In genomic region chr3:179929091-179929529, GRCh38 we compare ENCODE assay signal across 8 cellular contexts.
DNase-seq lines count a peak whose midpoint lies in the region; ATAC-seq and TF ChIP-seq lines count a peak whose summit lies in the region.

No MANE protein-coding gene starts in this region.

- no peak overlapping the region for H3K4me3 ChIP-seq in AG04449 (ENCODE audit: low read depth, low read length)

- peaks cover 14% of the 10 kb centered on the region for H3K27me3 Mint-ChIP-seq in activated CD8-positive, alpha-beta T cell treated with anti-CD3 and anti-CD28 coated beads, Interleukin-2, amount 10 ng/mL, durations not matched to agents 7 days and 5 days (ENCODE audit: low read depth)

- ATAC-seq in HG03378 (IDR thresholded peaks at IDR 0.05; ENCODE audit: unreplicated experiment): peak; percentile 67
- no peak for ATAC-seq in activated CD8-positive, alpha-beta T cell treated with anti-CD3 and anti-CD28 coated beads, Interleukin-2, amount 10 ng/mL, durations not matched to agents 7 days and 5 days
- ATAC-seq in stimulated activated effector memory CD8-positive, alpha-beta T cell treated with anti-CD3 and anti-CD28 coated beads, Interleukin-12 subunit alpha, Interleukin-12 subunit beta, amount 100 ng/mL, for 72 hours: no peak

- in situ Hi-C loops in GM13976 (cut with MboI; ENCODE audit: low sequenced_read_pairs, unreplicated experiment): loop anchor here (10.0 kb wide), 1 partner anchor 666 kb away; no protein-coding TSS in a partner anchor

- POLR2A ChIA-PET in AG04449 (lab: Yijun Ruan, JAX): no interaction called here
- POLR2A ChIA-PET in activated CD8-positive, alpha-beta T cell treated with anti-CD3 and anti-CD28 coated beads, Interleukin-2, amount 10 ng/mL, durations not matched to agents 7 days and 5 days (lab: Charles Lee): no interaction called here

- no peak overlapping the region for H3K27ac Mint-ChIP-seq in activated CD8-positive, alpha-beta T cell treated with anti-CD3 and anti-CD28 coated beads, Interleukin-2, amount 10 ng/mL, durations not matched to agents 7 days and 5 days
- no peak overlapping the region for H3K27ac Mint-ChIP-seq in stimulated activated effector memory CD8-positive, alpha-beta T cell treated with anti-CD3 and anti-CD28 coated beads, Interleukin-12 subunit alpha, Interleukin-12 subunit beta, amount 100 ng/mL, for 72 hours

- no peaks in the 10 kb centered on the region for H3K9me3 Mint-ChIP-seq in activated CD8-positive, alpha-beta T cell treated with anti-CD3 and anti-CD28 coated beads, Interleukin-2, amount 10 ng/mL, durations not matched to agents 7 days and 5 days (ENCODE audit: insufficient read depth)
- no peaks in the 10 kb centered on the region for H3K9me3 Mint-ChIP-seq in stimulated activated effector memory CD8-positive, alpha-beta T cell treated with anti-CD3 and anti-CD28 coated beads, Interleukin-12 subunit alpha, Interleukin-12 subunit beta, amount 100 ng/mL, for 72 hours

- H3K4me3 Mint-ChIP-seq in activated CD8-positive, alpha-beta T cell treated with anti-CD3 and anti-CD28 coated beads, Interleukin-2, amount 10 ng/mL, durations not matched to agents 7 days and 5 days: no peak overlapping the region
- H3K4me3 Mint-ChIP-seq in stimulated activated effector memory CD8-positive, alpha-beta T cell treated with anti-CD3 and anti-CD28 coated beads, Interleukin-12 subunit alpha, Interleukin-12 subunit beta, amount 100 ng/mL, for 72 hours: no peak overlapping the region

- H3K36me3 Mint-ChIP-seq in activated CD8-positive, alpha-beta T cell treated with anti-CD3 and anti-CD28 coated beads, Interleukin-2, amount 10 ng/mL, durations not matched to agents 7 days and 5 days (ENCODE audit: low read depth): no peaks in the 10 kb centered on the region
- no peaks in the 10 kb centered on the region for H3K36me3 Mint-ChIP-seq in stimulated activated effector memory CD8-positive, alpha-beta T cell treated with anti-CD3 and anti-CD28 coated beads, Interleukin-12 subunit alpha, Interleukin-12 subunit beta, amount 100 ng/mL, for 72 hours

- peaks cover 3% of the 10 kb centered on the region for H3K4me1 Mint-ChIP-seq in activated CD8-positive, alpha-beta T cell treated with anti-CD3 and anti-CD28 coated beads, Interleukin-2, amount 10 ng/mL, durations not matched to agents 7 days and 5 days (ENCODE audit: low read depth)
- no peaks in the 10 kb centered on the region for H3K4me1 Mint-ChIP-seq in stimulated activated effector memory CD8-positive, alpha-beta T cell treated with anti-CD3 and anti-CD28 coated beads, Interleukin-12 subunit alpha, Interleukin-12 subunit beta, amount 100 ng/mL, for 72 hours

- TF ChIP-seq CTCF in AG04449 (IDR thresholded peaks at IDR 0.05; ENCODE audit: insufficient read depth, low read length, missing control alignments): peak; percentile 69
- peak; percentile 71 for TF ChIP-seq CTCF in GM13976 (IDR thresholded peaks at IDR 0.05; ENCODE audit: borderline replicate concordance, control extremely low read depth, extremely low read depth, insufficient read depth, missing control alignments)

- peak; percentile 31 for DNase-seq in AG04449 (ENCODE audit: low read depth, low spot score)
- DNase-seq in GM13976 (ENCODE audit: low spot score): peak; percentile 34
- peak; percentile 62 to 78 for DNase-seq in NCI-H526 (lab: John Stamatoyannopoulos, UW)
- DNase-seq in activated CD8-positive, alpha-beta T cell treated with anti-CD3 and anti-CD28 coated beads, Interleukin-2, amount 10 ng/mL, durations not matched to agents 7 days and 5 days: peak; percentile 59
- peak; percentile 47 for DNase-seq in fibroblast of gingiva (ENCODE audit: low read depth)
- peak; percentile 32 for DNase-seq in occipital lobe (lab: John Stamatoyannopoulos, UW)
- DNase-seq in stimulated activated effector memory CD8-positive, alpha-beta T cell treated with anti-CD3 and anti-CD28 coated beads, Interleukin-12 subunit alpha, Interleukin-12 subunit beta, amount 100 ng/mL, for 72 hours (ENCODE audit: low spot score in 2 of 2): no peak

- CTCF ChIA-PET in AG04449 (lab: Yijun Ruan, JAX): interaction anchor here (0.6 to 4.1 kb wide), 38 partner anchors 8 to 698 kb away, joined by 3 to 79 read pairs (median 4); partner anchors contain the start of genes TTC14 and USP13
- CTCF ChIA-PET in activated CD8-positive, alpha-beta T cell treated with anti-CD3 and anti-CD28 coated beads, Interleukin-2, amount 10 ng/mL, durations not matched to agents 7 days and 5 days (lab: Charles Lee): interaction anchor here (0.6 to 1.9 kb wide), 17 partner anchors 8 to 666 kb away, joined by 3 to 8 read pairs (median 4); partner anchors contain the start of gene USP13

Comparison
In these comparisons a context has a peak if more than half of its experiments do, and no peak if none do; other contexts are left out.
1. DNase-seq: peak in AG04449 (single experiment), GM13976 (single experiment), NCI-H526 (2 of 2), activated CD8-positive, alpha-beta T cell treated with anti-CD3 and anti-CD28 coated beads, Interleukin-2, amount 10 ng/mL, durations not matched to agents 7 days and 5 days (single experiment), fibroblast of gingiva (single experiment) and occipital lobe (single experiment); none in stimulated activated effector memory CD8-positive, alpha-beta T cell treated with anti-CD3 and anti-CD28 coated beads, Interleukin-12 subunit alpha, Interleukin-12 subunit beta, amount 100 ng/mL, for 72 hours (0 of 2).